9 cellular contexts compared by ENCODE assay signal in the genomic region with DNA sequence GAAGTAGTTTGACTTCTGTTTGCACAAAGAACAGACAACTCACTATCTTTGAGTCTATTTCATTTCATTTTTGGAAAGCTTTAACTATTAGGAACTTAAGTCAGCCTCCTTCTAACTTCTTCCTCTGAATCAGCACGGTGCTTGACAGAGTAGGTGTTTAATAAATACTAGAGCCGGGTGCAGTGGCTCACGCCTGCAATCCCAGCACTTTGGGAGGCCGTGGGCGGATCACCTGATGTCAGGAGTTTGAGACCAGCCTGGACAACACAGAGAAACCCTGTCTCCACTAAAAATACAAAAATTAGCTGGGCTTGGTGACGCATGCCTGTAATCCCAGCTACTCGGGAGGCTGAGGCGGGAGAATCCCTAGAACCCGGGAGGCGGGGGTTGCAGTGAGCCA. TPM values are rescaled to one million over a fixed set of nuclear protein-coding genes. Genes with fewer than 3 reads are reported as not detected.
"Had no signal": no experiment of that assay in that cellular context is flagged by ENCODE, and none has a peak within 500 bp of the region (broad histone marks: within the 10 kb centered on the region; RNA-seq: fewer than 3 reads in every experiment).

No MANE protein-coding gene starts in this region.

RNA-seq across cellular contexts. Expression of gene BIN2, which starts 23.2 kb away (rescaled TPM):
- total RNA-seq: cardiac muscle cell, MCF 10A had no signal
- polyA plus RNA-seq: cardiac muscle cell, SK-N-SH had no signal

RNA-seq across cellular contexts. Expression of gene CELA1, which starts 45.7 kb away (rescaled TPM):
- total RNA-seq: activated CD8-positive, alpha-beta T cell treated with anti-CD3 and anti-CD28 coated beads, Interleukin-2, amount 10 ng/mL, durations not matched to agents 7 days and 5 days; activated naive CD8-positive, alpha-beta T cell treated with anti-CD3 and anti-CD28 coated beads for 36 hours; activated T-helper 1 cell treated with anti-CD3 and anti-CD28 coated beads, Interleukin-12 subunit alpha, Interleukin-12 subunit beta, Interleukin-2, Interleukin-4 antibody, amounts not matched to agents 30 ng/mL and 10 ng/mL and 1 ng/mL, durations not matched to agents 14 hours and 24 hours and 36 hours; cardiac muscle cell; MCF 10A; Right ventricle myocardium inferior; T-helper 1 cell treated with Interleukin-12 subunit alpha and Interleukin-12 subunit beta and Interleukin-4 antibody, amounts not matched to agents 30 ng/mL and 1 ng/mL, for 36 hours had no signal
- polyA plus RNA-seq: adipose tissue, cardiac muscle cell had no signal
